ENCODE assay signal across 24 cellular contexts in genomic region chr19:1794424-1795185, GRCh38. TPM values are rescaled to one million over a fixed set of nuclear protein-coding genes. Genes with fewer than 3 reads are reported as not detected.
DNase-seq lines count a peak whose midpoint lies in the region; ATAC-seq and TF ChIP-seq lines count a peak whose summit lies in the region.
"Had no signal": no experiment of that assay in that cellular context is flagged by ENCODE, and none has a peak within 500 bp of the region (broad histone marks: within the 10 kb centered on the region; RNA-seq: fewer than 3 reads in every experiment).

No MANE protein-coding gene starts in this region.

- H3K9me3 Mint-ChIP-seq in activated naive CD4-positive, alpha-beta T cell treated with anti-CD3 and anti-CD28 coated beads, Interleukin-2, amount 50 U/mL, for 72 hours: no peaks in the 10 kb centered on the region
- H3K9me3 Mint-ChIP-seq in activated naive CD4-positive, alpha-beta T cell treated with anti-CD3 and anti-CD28 coated beads, Interleukin-2, amount 10 ng/mL, durations not matched to agents 7 days and 5 days: no peaks in the 10 kb centered on the region
- H3K9me3 Mint-ChIP-seq in WTC11: peaks cover 6% of the 10 kb centered on the region; the same call in 1 of the 2 replicates
- H3K9me3 Mint-ChIP-seq: HFFc6 had no signal

- H3K36me3 Mint-ChIP-seq in activated naive CD4-positive, alpha-beta T cell treated with anti-CD3 and anti-CD28 coated beads, Interleukin-2, amount 50 U/mL, for 72 hours: no peaks in the 10 kb centered on the region
- no peaks in the 10 kb centered on the region for H3K36me3 Mint-ChIP-seq in activated naive CD4-positive, alpha-beta T cell treated with anti-CD3 and anti-CD28 coated beads, Interleukin-2, amount 10 ng/mL, durations not matched to agents 7 days and 5 days
- H3K36me3 Mint-ChIP-seq in WTC11: no peaks in the 10 kb centered on the region
- H3K36me3 Mint-ChIP-seq: activated CD8-positive, alpha-beta memory T cell treated with anti-CD3 and anti-CD28 coated beads, Interleukin-2, amount 10 ng/mL, durations not matched to agents 7 days and 5 days had no signal

- no peak overlapping the region for H3K4me3 ChIP-seq in upper lobe of right lung
- H3K4me3 ChIP-seq: lung had no signal

- no peak for DNase-seq in activated naive CD4-positive, alpha-beta T cell treated with anti-CD3 and anti-CD28 coated beads, Interleukin-2, amount 50 U/mL, for 72 hours (ENCODE audit: low spot score in 2 of 2)
- no peak for DNase-seq in activated naive CD4-positive, alpha-beta T cell treated with anti-CD3 and anti-CD28 coated beads, Interleukin-2, amount 10 ng/mL, durations not matched to agents 7 days and 5 days
- no peak for DNase-seq in WTC11 (ENCODE audit: low spot score)
- DNase-seq in upper lobe of right lung: peak; percentile 62
- DNase-seq in mesenteric fat pad (ENCODE audit: low spot score): no peak
- DNase-seq in hippocampal formation (lab: John Stamatoyannopoulos, UW): no peak
- DNase-seq: activated CD8-positive, alpha-beta memory T cell treated with anti-CD3 and anti-CD28 coated beads, Interleukin-2, amount 10 ng/mL, durations not matched to agents 7 days and 5 days; activated gamma-delta T cell treated with Interleukin-2 at 50 U/mL for 16 hours; caudate nucleus; HFFc6; islet precursor cell; NCI-H1694 treated with DMSO at 0.1 percent for 48 hours; NCI-H748 treated with DMSO at 0.1 percent for 48 hours; PC-3; stimulated activated CD4-positive, alpha-beta T cell treated with anti-CD3 and anti-CD28 coated beads, Interleukin-12 subunit alpha, Interleukin-12 subunit beta, amount 100 ng/mL, for 4 hours; stimulated activated CD8-positive, alpha-beta memory T cell treated with anti-CD3 and anti-CD28 coated beads, Interleukin-4, amount 100 ng/mL, for 48 hours had no signal

- H3K4me1 ChIP-seq in upper lobe of right lung: peaks cover 2% of the 10 kb centered on the region

- no peaks in the 10 kb centered on the region for H3K36me3 ChIP-seq in upper lobe of right lung

- H3K4me1 Mint-ChIP-seq in activated naive CD4-positive, alpha-beta T cell treated with anti-CD3 and anti-CD28 coated beads, Interleukin-2, amount 10 ng/mL, durations not matched to agents 7 days and 5 days: peaks cover 8% of the 10 kb centered on the region
- peaks cover 12% of the 10 kb centered on the region for H3K4me1 Mint-ChIP-seq in WTC11

- CTCF ChIA-PET in activated naive CD4-positive, alpha-beta T cell treated with anti-CD3 and anti-CD28 coated beads, Interleukin-2, amount 10 ng/mL, durations not matched to agents 7 days and 5 days (lab: Charles Lee): interaction anchor here (1.0 to 1.6 kb wide), 5 partner anchors 13 to 122 kb away, joined by 3 to 6 read pairs (median 4); no protein-coding TSS in a partner anchor
- CTCF ChIA-PET in WTC11 (lab: Charles Lee): interaction anchor here (1.0 to 12.5 kb wide), 15 partner anchors 9 to 248 kb away, joined by 3 to 161 read pairs (median 5); no protein-coding TSS in a partner anchor

- TF ChIP-seq CTCF in WTC11 (IDR thresholded peaks at IDR 0.05) (no peak), upper lobe of right lung (IDR thresholded peaks at IDR 0.05) (no peak)

- H3K27ac Mint-ChIP-seq in activated naive CD4-positive, alpha-beta T cell treated with anti-CD3 and anti-CD28 coated beads, Interleukin-2, amount 50 U/mL, for 72 hours: no peak overlapping the region
- no peak overlapping the region for H3K27ac Mint-ChIP-seq in activated naive CD4-positive, alpha-beta T cell treated with anti-CD3 and anti-CD28 coated beads, Interleukin-2, amount 10 ng/mL, durations not matched to agents 7 days and 5 days
- peak overlapping the region; percentile 45; the same call in 1 of the 2 replicates for H3K27ac Mint-ChIP-seq in WTC11
- H3K27ac Mint-ChIP-seq: activated CD8-positive, alpha-beta memory T cell treated with anti-CD3 and anti-CD28 coated beads, Interleukin-2, amount 10 ng/mL, durations not matched to agents 7 days and 5 days; HFFc6 had no signal

- POLR2A ChIA-PET in WTC11 (lab: Charles Lee): interaction anchor here (0.9 kb wide), 1 partner anchor 32 kb away, joined by 3 read pairs; no protein-coding TSS in a partner anchor

- H3K27me3 Mint-ChIP-seq in activated naive CD4-positive, alpha-beta T cell treated with anti-CD3 and anti-CD28 coated beads, Interleukin-2, amount 10 ng/mL, durations not matched to agents 7 days and 5 days: peaks cover 53% of the 10 kb centered on the region
- peaks cover 10% of the 10 kb centered on the region for H3K27me3 Mint-ChIP-seq in WTC11 (ENCODE audit: low read depth)
- H3K27me3 Mint-ChIP-seq: activated CD8-positive, alpha-beta memory T cell treated with anti-CD3 and anti-CD28 coated beads, Interleukin-2, amount 10 ng/mL, durations not matched to agents 7 days and 5 days had no signal

- no peaks in the 10 kb centered on the region for H3K9me3 ChIP-seq in upper lobe of right lung

- intact Hi-C loops in upper lobe of right lung (cut with DNase I): no loop called here

- H3K27me3 ChIP-seq in upper lobe of right lung: peaks cover 20% of the 10 kb centered on the region

- peak; percentile 25 to 39 for ATAC-seq in activated naive CD4-positive, alpha-beta T cell treated with anti-CD3 and anti-CD28 coated beads, Interleukin-2, amount 50 U/mL, for 72 hours
- ATAC-seq in WTC11 (no peak; the same call in 1 of the 2 replicates), upper lobe of right lung (no peak)

- H3K4me3 Mint-ChIP-seq in activated naive CD4-positive, alpha-beta T cell treated with anti-CD3 and anti-CD28 coated beads, Interleukin-2, amount 10 ng/mL, durations not matched to agents 7 days and 5 days: no peak overlapping the region
- H3K4me3 Mint-ChIP-seq in WTC11: no peak overlapping the region
- H3K4me3 Mint-ChIP-seq: activated CD8-positive, alpha-beta memory T cell treated with anti-CD3 and anti-CD28 coated beads, Interleukin-2, amount 10 ng/mL, durations not matched to agents 7 days and 5 days; CD14-positive monocyte; HFFc6 had no signal

- H3K27ac ChIP-seq in upper lobe of right lung: no peak overlapping the region
- H3K27ac ChIP-seq: HL-60 had no signal

TF ChIP-seq in WTC11, 78 proteins besides CTCF, POLR2A, EP300 and RAD21 (continues in another document):
- TF ChIP-seq, protein P1, sequence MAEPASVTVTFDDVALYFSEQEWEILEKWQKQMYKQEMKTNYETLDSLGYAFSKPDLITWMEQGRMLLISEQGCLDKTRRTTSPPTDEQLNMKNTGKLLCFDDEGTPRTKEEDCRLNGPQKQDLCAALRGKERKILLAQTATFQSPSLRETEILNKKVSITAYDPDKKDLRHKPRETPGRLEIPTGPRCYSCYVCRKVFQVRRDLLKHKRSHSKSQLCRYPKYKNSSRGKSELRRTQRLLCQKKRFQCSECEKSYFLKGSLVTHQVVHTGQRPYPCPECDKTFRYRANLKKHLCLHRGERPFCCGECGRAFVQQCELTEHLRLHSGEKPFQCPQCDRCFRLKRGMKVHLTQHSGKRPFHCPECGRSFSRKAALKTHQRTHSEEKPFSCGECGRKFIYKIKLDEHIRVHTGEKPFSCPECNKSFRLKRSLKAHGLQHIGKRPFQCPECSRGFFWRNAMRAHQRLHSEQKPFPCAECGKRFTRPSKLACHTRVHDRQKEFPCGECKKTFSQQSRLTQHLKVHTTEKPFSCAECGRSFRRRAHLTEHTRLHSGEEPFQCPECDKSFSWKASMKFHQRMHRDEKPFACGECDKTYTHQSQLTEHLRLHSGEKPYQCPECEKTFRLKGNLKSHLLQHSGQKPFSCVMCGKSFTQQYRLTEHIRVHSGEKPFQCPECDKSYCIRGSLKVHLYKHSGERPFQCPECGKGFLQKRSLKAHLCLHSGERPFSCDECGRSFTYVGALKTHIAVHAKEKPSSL (CRISPR knock-in tag; conservative IDR thresholded peaks at IDR 0.05): no peak
- TF ChIP-seq, protein P2, sequence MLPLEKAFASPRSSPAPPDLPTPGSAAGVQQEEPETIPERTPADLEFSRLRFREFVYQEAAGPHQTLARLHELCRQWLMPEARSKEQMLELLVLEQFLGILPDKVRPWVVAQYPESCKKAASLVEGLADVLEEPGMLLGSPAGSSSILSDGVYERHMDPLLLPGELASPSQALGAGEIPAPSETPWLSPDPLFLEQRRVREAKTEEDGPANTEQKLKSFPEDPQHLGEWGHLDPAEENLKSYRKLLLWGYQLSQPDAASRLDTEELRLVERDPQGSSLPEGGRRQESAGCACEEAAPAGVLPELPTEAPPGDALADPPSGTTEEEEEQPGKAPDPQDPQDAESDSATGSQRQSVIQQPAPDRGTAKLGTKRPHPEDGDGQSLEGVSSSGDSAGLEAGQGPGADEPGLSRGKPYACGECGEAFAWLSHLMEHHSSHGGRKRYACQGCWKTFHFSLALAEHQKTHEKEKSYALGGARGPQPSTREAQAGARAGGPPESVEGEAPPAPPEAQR (CRISPR knock-in tag; IDR thresholded peaks at IDR 0.05): no peak
- TF ChIP-seq, protein P3, sequence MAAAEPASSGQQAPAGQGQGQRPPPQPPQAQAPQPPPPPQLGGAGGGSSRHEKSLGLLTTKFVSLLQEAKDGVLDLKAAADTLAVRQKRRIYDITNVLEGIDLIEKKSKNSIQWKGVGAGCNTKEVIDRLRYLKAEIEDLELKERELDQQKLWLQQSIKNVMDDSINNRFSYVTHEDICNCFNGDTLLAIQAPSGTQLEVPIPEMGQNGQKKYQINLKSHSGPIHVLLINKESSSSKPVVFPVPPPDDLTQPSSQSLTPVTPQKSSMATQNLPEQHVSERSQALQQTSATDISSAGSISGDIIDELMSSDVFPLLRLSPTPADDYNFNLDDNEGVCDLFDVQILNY (CRISPR knock-in tag; IDR thresholded peaks at IDR 0.05): no peak

RNA-seq across cellular contexts. Expression of gene ATP8B3, which starts 17.5 kb away (rescaled TPM):
- 10 to 100 TPM; 11.7 to 28.7 TPM for total RNA-seq in activated naive CD4-positive, alpha-beta T cell treated with anti-CD3 and anti-CD28 coated beads, Interleukin-2, amount 50 U/mL, for 72 hours
- total RNA-seq in WTC11 (2021) (5.5 to 8.2 TPM (median 8.0 TPM) in 3 replicates), upper lobe of right lung (0.64 TPM), mesenteric fat pad (0.80 TPM)

RNA-seq across cellular contexts. Expression of gene ONECUT3, which starts 41.3 kb away (rescaled TPM):
- total RNA-seq in activated naive CD4-positive, alpha-beta T cell treated with anti-CD3 and anti-CD28 coated beads, Interleukin-2, amount 50 U/mL, for 72 hours: not detected
- total RNA-seq in WTC11 (2021): 0.04 TPM in 1 of 3 replicates, not detected in the others
- not detected for total RNA-seq in upper lobe of right lung
- not detected for total RNA-seq in mesenteric fat pad
- total RNA-seq: activated CD8-positive, alpha-beta memory T cell treated with anti-CD3 and anti-CD28 coated beads, Interleukin-2, amount 10 ng/mL, durations not matched to agents 7 days and 5 days; dermis microvascular lymphatic vessel endothelial cell; fibroblast of villous mesenchyme; HFFc6; lung; myocyte; osteoblast; T-helper 2 cell treated with Interferon-gamma antibody and Interleukin-4, amounts not matched to agents 100 ng/mL and 5 ng/mL, for 36 hours had no signal

RNA-seq across cellular contexts. Expression of gene REXO1, which starts 53.7 kb away (rescaled TPM):
- total RNA-seq in activated naive CD4-positive, alpha-beta T cell treated with anti-CD3 and anti-CD28 coated beads, Interleukin-2, amount 50 U/mL, for 72 hours: 10 to 100 TPM; 35.5 to 44.5 TPM
- total RNA-seq in WTC11 (2021) (48.9 to 61.1 TPM (median 50.1 TPM) in 3 replicates), upper lobe of right lung (37.2 TPM), mesenteric fat pad (34.0 TPM)

Comparison
In these comparisons a context has a peak if more than half of its experiments do, and no peak if none do; other contexts are left out.
1. ATAC-seq: peak in activated naive CD4-positive, alpha-beta T cell treated with anti-CD3 and anti-CD28 coated beads, Interleukin-2, amount 50 U/mL, for 72 hours (2 of 2); none in WTC11 (single experiment) and upper lobe of right lung (single experiment).